Comparison of ENCODE assay signal across 9 cellular contexts in genomic region chr2:172806426-172807008, GRCh38.
DNase-seq lines count a peak whose midpoint lies in the region; ATAC-seq, FAIRE-seq and TF ChIP-seq lines count a peak whose summit lies in the region.
"Had no signal": no experiment of that assay in that cellular context is flagged by ENCODE, and none has a peak within 500 bp of the region (broad histone marks: within the 10 kb centered on the region; RNA-seq: fewer than 3 reads in every experiment).

No MANE protein-coding gene starts in this region.

- TF ChIP-seq CTCF in Peyer's patch (IDR thresholded peaks at IDR 0.05), result peak; percentile 34 to 86 (median 73)
- TF ChIP-seq CTCF in endothelial cell of umbilical vein (IDR thresholded peaks at IDR 0.05; ENCODE audit: extremely low read depth in 1 of 2, insufficient read depth in 1 of 2, low read depth in 1 of 2, low read length in 2 of 2), result peak; percentile 65 to 79

- no peak overlapping the region for H3K9ac ChIP-seq in endothelial cell of umbilical vein (replicated peaks; ENCODE audit: extremely low read depth, insufficient read depth, low read length)

- no peaks in the 10 kb centered on the region for H3K36me3 Mint-ChIP-seq in activated T-cell treated with anti-CD3 and anti-CD28 coated beads, Interleukin-2, amount 50 U/mL, for 24 hours (ENCODE audit: low read depth)

- no peak overlapping the region for H3K27ac ChIP-seq in Peyer's patch
- H3K27ac ChIP-seq in endothelial cell of umbilical vein (ENCODE audit: insufficient read depth, low read depth, low read length), result no peak overlapping the region
- H3K27ac ChIP-seq: neutrophil had no signal

- H3K27me3 ChIP-seq in Peyer's patch (no peaks in the 10 kb centered on the region), endothelial cell of umbilical vein (ENCODE audit: control insufficient read depth in 2 of 2, insufficient read depth in 2 of 2, low read length in 2 of 2) (no peaks in the 10 kb centered on the region)

- H3K9me3 ChIP-seq in Peyer's patch, result peaks cover 0 to 7% (median 2%) of the 10 kb centered on the region in 4 donors
- H3K9me3 ChIP-seq in endothelial cell of umbilical vein (replicated peaks; ENCODE audit: control insufficient read depth, insufficient read depth, low read length), result no peaks in the 10 kb centered on the region
- H3K9me3 ChIP-seq: neutrophil had no signal

- no peaks in the 10 kb centered on the region for H3K4me1 Mint-ChIP-seq in activated T-cell treated with anti-CD3 and anti-CD28 coated beads, Interleukin-2, amount 50 U/mL, for 24 hours (ENCODE audit: low read depth)

- ATAC-seq in HG02938 (IDR thresholded peaks at IDR 0.05; ENCODE audit: unreplicated experiment) (no peak), GM18870 (IDR thresholded peaks at IDR 0.05; ENCODE audit: unreplicated experiment) (no peak)

- H3K4me2 ChIP-seq in endothelial cell of umbilical vein (ENCODE audit: insufficient read depth, low read length), result no peak overlapping the region

- POLR2A ChIA-PET in endothelial cell of umbilical vein (lab: Charles Lee), result no interaction called here

- H3K36me3 ChIP-seq in Peyer's patch, result no peaks in the 10 kb centered on the region
- H3K36me3 ChIP-seq in endothelial cell of umbilical vein (ENCODE audit: control insufficient read depth in 2 of 2, extremely low read depth in 1 of 2, insufficient read depth in 2 of 2, low read length in 2 of 2), result no peaks in the 10 kb centered on the region
- H3K36me3 ChIP-seq: neutrophil had no signal

- peak; percentile 88 for FAIRE-seq in endothelial cell of umbilical vein (lab: Jason Lieb, UNC)

- no peak overlapping the region for H3K27ac Mint-ChIP-seq in activated T-cell treated with anti-CD3 and anti-CD28 coated beads, Interleukin-2, amount 50 U/mL, for 24 hours

- CTCF ChIA-PET in endothelial cell of umbilical vein (lab: Charles Lee), result interaction anchor here (0.6 to 7.5 kb wide), 16 partner anchors 11 to 592 kb away, joined by 3 to 108 read pairs (median 6); no protein-coding TSS in a partner anchor

- TF ChIP-seq POLR2A in Peyer's patch (IDR thresholded peaks at IDR 0.05) (no peak), endothelial cell of umbilical vein (IDR thresholded peaks at IDR 0.05; ENCODE audit: low read depth, low read length) (no peak)

- H2AFZ ChIP-seq in endothelial cell of umbilical vein (ENCODE audit: low read depth, low read length), result peak overlapping the region; percentile 74

- intact Hi-C loops in endothelial cell of umbilical vein (cut with micrococcal nuclease), result loop anchor here (1.0 kb wide), 8 partner anchors 54 to 643 kb away; no protein-coding TSS in a partner anchor

- no TSS peak for BruUV-seq in endothelial cell of umbilical vein (replicated peaks; lab: Mats Ljungman, UMichigan)

- H3K4me3 ChIP-seq in Peyer's patch (no peak overlapping the region), endothelial cell of umbilical vein (replicated peaks in 1 of 3; ENCODE audit: insufficient read depth in 1 of 3, low read depth in 1 of 3, low read length in 3 of 3) (no peak overlapping the region)

- H3K4me3 Mint-ChIP-seq in activated T-cell treated with anti-CD3 and anti-CD28 coated beads, Interleukin-2, amount 50 U/mL, for 24 hours, result no peak overlapping the region

- H3K4me1 ChIP-seq in Peyer's patch (peaks cover 0 to 3% (median 0%) of the 10 kb centered on the region in 4 donors), endothelial cell of umbilical vein (ENCODE audit: control insufficient read depth, extremely low read depth, insufficient read depth, low read length) (no peaks in the 10 kb centered on the region)

- H4K20me1 ChIP-seq in endothelial cell of umbilical vein (replicated peaks; ENCODE audit: control insufficient read depth, extremely low read depth, insufficient read depth, low read length), result no peaks in the 10 kb centered on the region

- peaks cover 5% of the 10 kb centered on the region for H3K27me3 Mint-ChIP-seq in activated T-cell treated with anti-CD3 and anti-CD28 coated beads, Interleukin-2, amount 50 U/mL, for 24 hours

- DNase-seq in DMS153 treated with DMSO at 0.1 percent for 48 hours (lab: John Stamatoyannopoulos, UW; ENCODE audit: unreplicated experiment) (peak; percentile 52), Kasumi-1 (lab: John Stamatoyannopoulos, UW) (peak; percentile 88 to 94), Peyer's patch (no peak), endothelial cell of umbilical vein (ENCODE audit: low read depth, low spot score) (peak; percentile 54), myocyte (ENCODE audit: low read depth) (peak; percentile 57)
- no peak for DNase-seq in activated T-cell treated with anti-CD3 and anti-CD28 coated beads, Interleukin-2, amount 50 U/mL, for 24 hours

- H3K79me2 ChIP-seq in endothelial cell of umbilical vein (ENCODE audit: control insufficient read depth, insufficient read depth, low read length), result no peaks in the 10 kb centered on the region

- H3K9me3 Mint-ChIP-seq in activated T-cell treated with anti-CD3 and anti-CD28 coated beads, Interleukin-2, amount 50 U/mL, for 24 hours, result peaks cover 17% of the 10 kb centered on the region

- no peaks in the 10 kb centered on the region for H3K9me1 ChIP-seq in endothelial cell of umbilical vein (replicated peaks; ENCODE audit: control insufficient read depth, extremely low read depth, insufficient read depth, low read length)

- dilution Hi-C loops in endothelial cell of umbilical vein (cut with MboI; ENCODE audit: extremely low pct_ligation_motif_present, low sequenced_read_pairs), result no loop called here

TF ChIP-seq in endothelial cell of umbilical vein, 7 proteins besides CTCF, POLR2A, EP300 and RAD21:
- TF ChIP-seq POLR2AphosphoS5 (IDR thresholded peaks at IDR 0.05; ENCODE audit: insufficient read depth, low read depth, low read length), result no peak
- TF ChIP-seq MAX (IDR thresholded peaks at IDR 0.05; ENCODE audit: insufficient read depth, insufficient read length), result no peak
- no peak for TF ChIP-seq JUN (IDR thresholded peaks at IDR 0.05; ENCODE audit: borderline replicate concordance, insufficient read depth, insufficient read length, low read depth)
- no peak for TF ChIP-seq GATA2 (IDR thresholded peaks at IDR 0.05; ENCODE audit: insufficient read depth, insufficient read length, low read depth, low read length)
- no peak for TF ChIP-seq MYC (IDR thresholded peaks at IDR 0.05; ENCODE audit: low read depth, low read length)
- TF ChIP-seq FOS (IDR thresholded peaks at IDR 0.05; ENCODE audit: borderline replicate concordance, insufficient read depth, low read length), result no peak
- TF ChIP-seq EZH2 (IDR thresholded peaks at IDR 0.05; ENCODE audit: borderline replicate concordance, low read depth, low read length, severe bottlenecking), result no peak
TF ChIP-seq in endothelial cell of umbilical vein: peak in this region for 0.

Comparison
In these comparisons a context has a peak if more than half of its experiments do, and no peak if none do; other contexts are left out.
1. DNase-seq: peak in DMS153 treated with DMSO at 0.1 percent for 48 hours (single experiment), Kasumi-1 (2 of 2), endothelial cell of umbilical vein (single experiment) and myocyte (single experiment); none in Peyer's patch (0 of 3) and activated T-cell treated with anti-CD3 and anti-CD28 coated beads, Interleukin-2, amount 50 U/mL, for 24 hours (single experiment).